Comparison of ENCODE assay signal across 1 cellular context in genomic region chr12:42706331-42706730, GRCh38.
TF ChIP-seq lines count a peak whose summit lies in the region.

No MANE protein-coding gene starts in this region.

TF ChIP-seq in IMR-90, 13 proteins besides CTCF, POLR2A, EP300 and RAD21:
- TF ChIP-seq MAZ (IDR thresholded peaks at IDR 0.05; ENCODE audit: borderline replicate concordance, low read depth, low read length) (no peak), BHLHE40 (IDR thresholded peaks at IDR 0.05; ENCODE audit: low read depth, low read length) (no peak), MAFK (IDR thresholded peaks at IDR 0.05; ENCODE audit: low read depth, low read length) (no peak), SMC3 (IDR thresholded peaks at IDR 0.05; ENCODE audit: low read depth, low read length) (no peak), MXI1 (IDR thresholded peaks at IDR 0.05; ENCODE audit: borderline replicate concordance, low read depth, low read length) (no peak), RFX5 (IDR thresholded peaks at IDR 0.05; ENCODE audit: low read depth, low read length) (no peak), CEBPB (IDR thresholded peaks at IDR 0.05; ENCODE audit: low read depth, low read length) (no peak), USF2 (IDR thresholded peaks at IDR 0.05; ENCODE audit: low read depth, low read length) (no peak), NFE2L2 (IDR thresholded peaks at IDR 0.05; ENCODE audit: low read depth, low read length) (no peak), CHD1 (IDR thresholded peaks at IDR 0.05; ENCODE audit: low read depth, low read length) (no peak), FOS (IDR thresholded peaks at IDR 0.05; ENCODE audit: low read depth, low read length) (no peak), ELK1 (IDR thresholded peaks at IDR 0.05; ENCODE audit: borderline replicate concordance, low read depth, low read length) (no peak), RCOR1 (IDR thresholded peaks at IDR 0.05; ENCODE audit: insufficient replicate concordance, low read length) (no peak)
